ENCODE assay signal across 8 cellular contexts in genomic region chr19:459724-460511, GRCh38. TPM values are rescaled to one million over a fixed set of nuclear protein-coding genes. Genes with fewer than 3 reads are reported as not detected.
DNase-seq lines count a peak whose midpoint lies in the region; ATAC-seq and TF ChIP-seq lines count a peak whose summit lies in the region.

No MANE protein-coding gene starts in this region.

- no peak overlapping the region for H2AFZ ChIP-seq in Karpas-422 (ENCODE audit: low read length)

- TF ChIP-seq CTCF in fibroblast of mammary gland (conservative IDR thresholded peaks at IDR 0.05; ENCODE audit: control insufficient read depth, insufficient read depth, low read depth, low read length) (no peak), type B pancreatic cell (conservative IDR thresholded peaks at IDR 0.05) (no peak)

- CTCF ChIA-PET in CD8-positive, alpha-beta memory T cell (lab: Charles Lee) = no interaction called here

- peaks cover 0 to 4% (median 0%) of the 10 kb centered on the region in 5 donors for H3K9me3 Mint-ChIP-seq in CD8-positive, alpha-beta memory T cell
- no peaks in the 10 kb centered on the region for H3K9me3 Mint-ChIP-seq in type B pancreatic cell

- H3K4me2 ChIP-seq in Karpas-422 (ENCODE audit: low read depth, low read length, poor library complexity, severe bottlenecking) = no peak overlapping the region

- no peaks in the 10 kb centered on the region for H3K36me3 Mint-ChIP-seq in CD8-positive, alpha-beta memory T cell
- H3K36me3 Mint-ChIP-seq in type B pancreatic cell = peaks cover 5% of the 10 kb centered on the region

- peaks cover 8 to 18% (median 14%) of the 10 kb centered on the region in 3 donors for H3K4me1 Mint-ChIP-seq in CD8-positive, alpha-beta memory T cell
- H3K4me1 Mint-ChIP-seq in type B pancreatic cell (ENCODE audit: unreplicated experiment) = no peaks in the 10 kb centered on the region

- H3K9me2 ChIP-seq in Karpas-422 (replicated peaks; ENCODE audit: insufficient read depth, low read length) = no peaks in the 10 kb centered on the region

- H3K9ac ChIP-seq in Karpas-422 (ENCODE audit: low read length) = no peak overlapping the region

- H3K4me1 ChIP-seq in CD8-positive, alpha-beta memory T cell (ENCODE audit: insufficient read depth, low read length) = no peaks in the 10 kb centered on the region
- no peaks in the 10 kb centered on the region for H3K4me1 ChIP-seq in Karpas-422 (ENCODE audit: low read length)

- no peaks in the 10 kb centered on the region for H3K36me3 ChIP-seq in CD8-positive, alpha-beta memory T cell (ENCODE audit: insufficient read depth, low read length)
- H3K36me3 ChIP-seq in Karpas-422 (ENCODE audit: insufficient read depth, low read length) = no peaks in the 10 kb centered on the region

- peak overlapping the region in 6 of 8 donors; percentile 37 to 84 (median 70) for H3K27ac Mint-ChIP-seq in CD8-positive, alpha-beta memory T cell
- peak overlapping the region; percentile 97 for H3K27ac Mint-ChIP-seq in type B pancreatic cell

- H4K20me1 ChIP-seq in Karpas-422 (ENCODE audit: insufficient read depth, low read depth, low read length) = no peaks in the 10 kb centered on the region

- H3K79me2 ChIP-seq in Karpas-422 (ENCODE audit: low read length) = no peaks in the 10 kb centered on the region

- peak in 2 of 5 donors; percentile 3 to 23 for DNase-seq in CD8-positive, alpha-beta memory T cell
- peak; percentile 86 for DNase-seq in NCI-H1417 treated with DMSO at 0.1 percent for 48 hours (lab: John Stamatoyannopoulos, UW)
- DNase-seq in activated CD8-positive, alpha-beta memory T cell treated with anti-CD3 and anti-CD28 coated beads, Interleukin-2, amount 50 U/mL, for 4 hours = peak; percentile 40
- no peak for DNase-seq in fibroblast of mammary gland (ENCODE audit: low read depth)
- DNase-seq in myocyte (ENCODE audit: low read depth) = peak; percentile 68
- DNase-seq in type B pancreatic cell (ENCODE audit: extremely low spot score, unreplicated experiment) = peak; percentile 84
- no peak for DNase-seq in Karpas-422

- H3K27me3 ChIP-seq in CD8-positive, alpha-beta memory T cell (ENCODE audit: insufficient read depth, low read length, poor library complexity, severe bottlenecking) = peaks cover 12% of the 10 kb centered on the region
- no peaks in the 10 kb centered on the region for H3K27me3 ChIP-seq in Karpas-422 (ENCODE audit: low read length)

- peak overlapping the region; percentile 38 for H3K27ac ChIP-seq in CD8-positive, alpha-beta memory T cell (ENCODE audit: low read depth, low read length)
- H3K27ac ChIP-seq in Karpas-422 (ENCODE audit: low read length) = no peak overlapping the region

- no peak overlapping the region for H3K4me3 ChIP-seq in CD8-positive, alpha-beta memory T cell (ENCODE audit: low read length)
- peak overlapping the region; percentile 31 for H3K4me3 ChIP-seq in fibroblast of mammary gland (ENCODE audit: control insufficient read depth, low read depth, low read length)
- no peak overlapping the region for H3K4me3 ChIP-seq in Karpas-422 (ENCODE audit: low read length)

- no peaks in the 10 kb centered on the region for H3K9me3 ChIP-seq in CD8-positive, alpha-beta memory T cell (ENCODE audit: low read length)
- H3K9me3 ChIP-seq in Karpas-422 (ENCODE audit: low read length) = no peaks in the 10 kb centered on the region

- H3K27me3 Mint-ChIP-seq in CD8-positive, alpha-beta memory T cell = peaks cover 11 to 28% of the 10 kb centered on the region in 2 donors
- peaks cover 8% of the 10 kb centered on the region for H3K27me3 Mint-ChIP-seq in type B pancreatic cell

- ATAC-seq in HG03097 (IDR thresholded peaks at IDR 0.05; ENCODE audit: low FRiP score, unreplicated experiment) = no peak

- H3K4me3 Mint-ChIP-seq in CD8-positive, alpha-beta memory T cell = peak overlapping the region; percentile 70 to 88 (median 78)
- peak overlapping the region; percentile 94 for H3K4me3 Mint-ChIP-seq in type B pancreatic cell

- POLR2A ChIA-PET in CD8-positive, alpha-beta memory T cell (lab: Charles Lee) = no interaction called here

RNA-seq across cellular contexts. Expression of gene SHC2, which starts 0.9 kb away (rescaled TPM):
- total RNA-seq in CD8-positive, alpha-beta memory T cell = under 1 TPM; 0.11 to 0.13 TPM
- polyA plus RNA-seq in CD8-positive, alpha-beta memory T cell = not detected
- 4.4 and 7.9 TPM in 2 replicates for total RNA-seq in myocyte
- 18.2 TPM for polyA plus RNA-seq in myocyte (2012)
- total RNA-seq in type B pancreatic cell (ENCODE audit: low replicate concordance) = 35.4 and 40.5 TPM in 2 replicates
- total RNA-seq in Karpas-422 (2014; rRNA removed; shearing (Covaris generic); ENCODE audit: low replicate concordance) = not detected in 2 replicates

RNA-seq across cellular contexts. Expression of gene MADCAM1, which starts 36.4 kb away (rescaled TPM):
- under 1 TPM; 0.33 to 0.44 TPM for total RNA-seq in CD8-positive, alpha-beta memory T cell
- polyA plus RNA-seq in CD8-positive, alpha-beta memory T cell = 0.12 TPM
- total RNA-seq in myocyte (0.29 and 0.52 TPM in 2 replicates), type B pancreatic cell (ENCODE audit: low replicate concordance) (0.74 and 2.7 TPM in 2 replicates)
- polyA plus RNA-seq in myocyte (2012) = 1.7 TPM
- total RNA-seq in Karpas-422 (2014; rRNA removed; shearing (Covaris generic); ENCODE audit: low replicate concordance) = 0.11 and 0.97 TPM in 2 replicates

RNA-seq across cellular contexts. Expression of gene TPGS1, which starts 47.4 kb away (rescaled TPM):
- total RNA-seq in CD8-positive, alpha-beta memory T cell = 10 to 100 TPM; 18.6 to 20.0 TPM
- polyA plus RNA-seq in CD8-positive, alpha-beta memory T cell = 50.3 TPM
- 64.5 and 75.2 TPM in 2 replicates for total RNA-seq in myocyte
- polyA plus RNA-seq in myocyte (2012) = 14.5 TPM
- total RNA-seq in type B pancreatic cell (ENCODE audit: low replicate concordance) = 18.0 and 26.1 TPM in 2 replicates
- 13.8 and 46.6 TPM in 2 replicates for total RNA-seq in Karpas-422 (2014; rRNA removed; shearing (Covaris generic); ENCODE audit: low replicate concordance)

RNA-seq across cellular contexts. Expression of gene C2CD4C, which starts 51.0 kb away (rescaled TPM):
- total RNA-seq in CD8-positive, alpha-beta memory T cell = not detected
- not detected for polyA plus RNA-seq in CD8-positive, alpha-beta memory T cell
- 0.11 and 0.16 TPM in 2 replicates for total RNA-seq in myocyte
- polyA plus RNA-seq in myocyte (2012) = 0.34 TPM
- 6.0 and 7.2 TPM in 2 replicates for total RNA-seq in type B pancreatic cell (ENCODE audit: low replicate concordance)
- not detected in 2 replicates for total RNA-seq in Karpas-422 (2014; rRNA removed; shearing (Covaris generic); ENCODE audit: low replicate concordance)

Comparison
In these comparisons a context has a peak if more than half of its experiments do, and no peak if none do; other contexts are left out.
1. DNase-seq: peak in NCI-H1417 treated with DMSO at 0.1 percent for 48 hours (single experiment), activated CD8-positive, alpha-beta memory T cell treated with anti-CD3 and anti-CD28 coated beads, Interleukin-2, amount 50 U/mL, for 4 hours (single experiment), myocyte (single experiment) and type B pancreatic cell (single experiment); none in fibroblast of mammary gland (single experiment) and Karpas-422 (single experiment).